In the genomic region with DNA sequence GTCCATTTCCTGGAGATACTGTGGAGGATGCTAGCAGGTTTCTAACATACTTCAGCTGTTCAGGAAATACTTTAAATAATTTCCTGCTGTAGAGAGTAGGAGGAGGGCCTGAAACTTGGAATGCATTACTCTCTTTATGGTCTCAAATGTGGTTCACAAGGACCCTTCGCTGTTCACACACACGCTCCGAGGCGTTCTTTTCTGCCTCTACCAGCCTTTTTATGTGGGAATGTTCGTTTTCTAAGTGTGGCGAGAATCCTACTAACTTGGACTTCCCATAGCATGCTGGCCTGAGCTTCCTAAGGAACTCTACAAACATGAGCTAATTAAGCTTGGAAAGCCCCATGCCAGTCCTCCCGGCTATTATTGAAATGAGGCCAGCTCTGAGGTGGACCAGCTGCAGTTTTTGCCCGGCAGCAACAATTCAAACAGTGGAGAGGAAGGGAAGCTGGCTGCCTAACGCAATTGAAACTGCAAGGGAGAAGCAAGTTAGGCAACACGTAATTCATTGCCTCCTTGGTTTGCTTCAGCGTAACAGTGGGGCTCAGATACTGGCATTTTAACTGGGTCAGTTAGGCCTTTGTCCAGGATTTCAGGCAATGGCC, we compare ENCODE assay signal across 13 cellular contexts. TPM values are rescaled to one million over a fixed set of nuclear protein-coding genes. Genes with fewer than 3 reads are reported as not detected.
DNase-seq lines count a peak whose midpoint lies in the region; ATAC-seq and TF ChIP-seq lines count a peak whose summit lies in the region.
"Had no signal": no experiment of that assay in that cellular context is flagged by ENCODE, and none has a peak within 500 bp of the region (broad histone marks: within the 10 kb centered on the region; RNA-seq: fewer than 3 reads in every experiment).

No MANE protein-coding gene starts in this region.

- no peak overlapping the region for H2AFZ ChIP-seq in GM23338

- H3K4me3 ChIP-seq in SK-N-MC (peak overlapping the region; percentile 78), gastroesophageal sphincter (no peak overlapping the region), GM23338 (no peak overlapping the region)
- H3K4me3 ChIP-seq: dorsolateral prefrontal cortex, HAP-1, K562 had no signal

- H3K27ac ChIP-seq in SK-N-MC, result peak overlapping the region; percentile 99
- peak overlapping the region; percentile 16 to 71 (median 60) for H3K27ac ChIP-seq in gastroesophageal sphincter
- no peak overlapping the region for H3K27ac ChIP-seq in GM23338 (ENCODE audit: low read depth)
- H3K27ac ChIP-seq: neutrophil had no signal

- H3K4me2 ChIP-seq in GM23338, result no peak overlapping the region

- no peak for TF ChIP-seq EP300 in gastroesophageal sphincter (IDR thresholded peaks at IDR 0.05)

- no peaks in the 10 kb centered on the region for H4K20me1 ChIP-seq in GM23338 (replicated peaks; ENCODE audit: insufficient read depth)

- H3K27me3 Mint-ChIP-seq in GM23338 (ENCODE audit: insufficient read depth, low read depth, poor library complexity), result no peaks in the 10 kb centered on the region
- H3K27me3 Mint-ChIP-seq in activated T-helper 2 cell treated with anti-CD3 and anti-CD28 coated beads, Interferon-gamma antibody, Interleukin-2, Interleukin-4, amounts not matched to agents 10 μg/mL and 5 μg/mL and 100 μg/mL, durations not matched to agents 14 hours and 24 hours and 36 hours (ENCODE audit: low read depth), result peaks cover 9% of the 10 kb centered on the region
- H3K27me3 Mint-ChIP-seq: stimulated activated naive CD8-positive, alpha-beta T cell treated with anti-CD3 and anti-CD28 coated beads, Interleukin-15, Interleukin-2, amounts not matched to agents 100 ng/mL and 50 ng/mL, for 24 hours had no signal

- no peaks in the 10 kb centered on the region for H3F3A ChIP-seq in GM23338 (replicated peaks; ENCODE audit: low read depth)

- no peak for TF ChIP-seq CTCF in gastroesophageal sphincter (IDR thresholded peaks at IDR 0.05)
- no peak for TF ChIP-seq CTCF in GM23338 (conservative IDR thresholded peaks at IDR 0.05; ENCODE audit: low read depth in 2 of 2)

- H3K9me3 ChIP-seq in SK-N-MC (ENCODE audit: low read depth, low read length) (no peaks in the 10 kb centered on the region), gastroesophageal sphincter (no peaks in the 10 kb centered on the region)
- H3K9me3 ChIP-seq: HAP-1, neutrophil had no signal

- no peak overlapping the region; the same call in 1 of the 2 replicates for H3K27ac Mint-ChIP-seq in GM23338
- H3K27ac Mint-ChIP-seq in activated T-helper 2 cell treated with anti-CD3 and anti-CD28 coated beads, Interferon-gamma antibody, Interleukin-2, Interleukin-4, amounts not matched to agents 10 μg/mL and 5 μg/mL and 100 μg/mL, durations not matched to agents 14 hours and 24 hours and 36 hours, result no peak overlapping the region
- H3K27ac Mint-ChIP-seq: stimulated activated naive CD8-positive, alpha-beta T cell treated with anti-CD3 and anti-CD28 coated beads, Interleukin-15, Interleukin-2, amounts not matched to agents 100 ng/mL and 50 ng/mL, for 24 hours had no signal

- no peaks in the 10 kb centered on the region for H3K36me3 ChIP-seq in SK-N-MC (ENCODE audit: insufficient read depth, low read length)
- H3K36me3 ChIP-seq in gastroesophageal sphincter, result no peaks in the 10 kb centered on the region
- H3K36me3 ChIP-seq in GM23338 (ENCODE audit: insufficient read depth), result no peaks in the 10 kb centered on the region
- H3K36me3 ChIP-seq: HAP-1, neutrophil had no signal

- no peaks in the 10 kb centered on the region for H3K27me3 ChIP-seq in gastroesophageal sphincter
- H3K27me3 ChIP-seq in GM23338 (ENCODE audit: insufficient read depth), result no peaks in the 10 kb centered on the region
- H3K27me3 ChIP-seq: dorsolateral prefrontal cortex, neutrophil had no signal

- TF ChIP-seq POLR2A in gastroesophageal sphincter (IDR thresholded peaks at IDR 0.05), result no peak

- intact Hi-C loops in activated T-helper 2 cell treated with anti-CD3 and anti-CD28 coated beads, Interferon-gamma antibody, Interleukin-2, Interleukin-4, amounts not matched to agents 10 μg/mL and 5 μg/mL and 100 μg/mL, durations not matched to agents 14 hours and 24 hours and 36 hours (cut with micrococcal nuclease), result no loop called here

- H3K36me3 Mint-ChIP-seq in GM23338 (ENCODE audit: low read depth), result peaks cover 5% of the 10 kb centered on the region; the same call in 1 of the 3 replicates
- peaks cover 2% of the 10 kb centered on the region for H3K36me3 Mint-ChIP-seq in activated T-helper 2 cell treated with anti-CD3 and anti-CD28 coated beads, Interferon-gamma antibody, Interleukin-2, Interleukin-4, amounts not matched to agents 10 μg/mL and 5 μg/mL and 100 μg/mL, durations not matched to agents 14 hours and 24 hours and 36 hours (ENCODE audit: low read depth)

- H3K4me1 Mint-ChIP-seq in GM23338, result no peaks in the 10 kb centered on the region
- peaks cover 13% of the 10 kb centered on the region for H3K4me1 Mint-ChIP-seq in activated T-helper 2 cell treated with anti-CD3 and anti-CD28 coated beads, Interferon-gamma antibody, Interleukin-2, Interleukin-4, amounts not matched to agents 10 μg/mL and 5 μg/mL and 100 μg/mL, durations not matched to agents 14 hours and 24 hours and 36 hours (ENCODE audit: low read depth)

- WGBS in gastroesophageal sphincter (ENCODE audit: low coverage in 1 of 2), 2 donors, result 36 to 46% methylated on average over 8 to 10 of the region's 11 CpGs

- peaks cover 3% of the 10 kb centered on the region; the same call in 2 of the 3 replicates for H3K9me3 Mint-ChIP-seq in GM23338
- no peaks in the 10 kb centered on the region for H3K9me3 Mint-ChIP-seq in activated T-helper 2 cell treated with anti-CD3 and anti-CD28 coated beads, Interferon-gamma antibody, Interleukin-2, Interleukin-4, amounts not matched to agents 10 μg/mL and 5 μg/mL and 100 μg/mL, durations not matched to agents 14 hours and 24 hours and 36 hours
- H3K9me3 Mint-ChIP-seq: stimulated activated naive CD8-positive, alpha-beta T cell treated with anti-CD3 and anti-CD28 coated beads, Interleukin-15, Interleukin-2, amounts not matched to agents 100 ng/mL and 50 ng/mL, for 24 hours had no signal

- no peaks in the 10 kb centered on the region for H3K79me2 ChIP-seq in GM23338 (replicated peaks; ENCODE audit: insufficient read depth)

- H3K4me3 Mint-ChIP-seq in GM23338, result no peak overlapping the region
- H3K4me3 Mint-ChIP-seq in activated T-helper 2 cell treated with anti-CD3 and anti-CD28 coated beads, Interferon-gamma antibody, Interleukin-2, Interleukin-4, amounts not matched to agents 10 μg/mL and 5 μg/mL and 100 μg/mL, durations not matched to agents 14 hours and 24 hours and 36 hours (ENCODE audit: low read depth), result no peak overlapping the region
- H3K4me3 Mint-ChIP-seq: stimulated activated naive CD8-positive, alpha-beta T cell treated with anti-CD3 and anti-CD28 coated beads, Interleukin-15, Interleukin-2, amounts not matched to agents 100 ng/mL and 50 ng/mL, for 24 hours had no signal

- H3K4me1 ChIP-seq in gastroesophageal sphincter (peaks cover 0 to 10% (median 4%) of the 10 kb centered on the region in 3 donors), GM23338 (ENCODE audit: insufficient read depth) (no peaks in the 10 kb centered on the region)
- H3K4me1 ChIP-seq: HAP-1 had no signal

- ATAC-seq in gastroesophageal sphincter (peak; percentile 66), GM21529 (IDR thresholded peaks at IDR 0.05; ENCODE audit: unreplicated experiment) (no peak), GM23338 (no peak)

- H3K9me2 ChIP-seq in GM23338 (ENCODE audit: insufficient read depth), result no peaks in the 10 kb centered on the region

- peak overlapping the region; percentile 67 for H3K9ac ChIP-seq in SK-N-MC (ENCODE audit: insufficient read length)

- peak; percentile 27 for DNase-seq in ELF-1 (ENCODE audit: low read depth, low spot score)
- DNase-seq in SK-N-MC (ENCODE audit: low read depth, low spot score), result peak; percentile 40
- DNase-seq in putamen (ENCODE audit: low spot score), result peak; percentile 51
- DNase-seq in NK-92 treated with Interleukin-12 subunit alpha and Interleukin-12 subunit beta, amount 100 ng/mL, for 24 hours (lab: John Stamatoyannopoulos, UW), result no peak
- DNase-seq in GM23338 (ENCODE audit: low spot score), result no peak
- DNase-seq in activated T-helper 2 cell treated with anti-CD3 and anti-CD28 coated beads, Interferon-gamma antibody, Interleukin-2, Interleukin-4, amounts not matched to agents 10 μg/mL and 5 μg/mL and 100 μg/mL, durations not matched to agents 14 hours and 24 hours and 36 hours (ENCODE audit: low spot score), result no peak

TF ChIP-seq in GM23338, 12 proteins besides CTCF, POLR2A, EP300 and RAD21:
- TF ChIP-seq ZNF331 (CRISPR knock-in tag; IDR thresholded peaks at IDR 0.05; ENCODE audit: low read depth) (no peak), CREB1 (CRISPR knock-in tag; IDR thresholded peaks at IDR 0.05; ENCODE audit: low read depth) (no peak), POLR2AphosphoS5 (IDR thresholded peaks at IDR 0.05; ENCODE audit: low read depth) (no peak)
- TF ChIP-seq, protein P1, sequence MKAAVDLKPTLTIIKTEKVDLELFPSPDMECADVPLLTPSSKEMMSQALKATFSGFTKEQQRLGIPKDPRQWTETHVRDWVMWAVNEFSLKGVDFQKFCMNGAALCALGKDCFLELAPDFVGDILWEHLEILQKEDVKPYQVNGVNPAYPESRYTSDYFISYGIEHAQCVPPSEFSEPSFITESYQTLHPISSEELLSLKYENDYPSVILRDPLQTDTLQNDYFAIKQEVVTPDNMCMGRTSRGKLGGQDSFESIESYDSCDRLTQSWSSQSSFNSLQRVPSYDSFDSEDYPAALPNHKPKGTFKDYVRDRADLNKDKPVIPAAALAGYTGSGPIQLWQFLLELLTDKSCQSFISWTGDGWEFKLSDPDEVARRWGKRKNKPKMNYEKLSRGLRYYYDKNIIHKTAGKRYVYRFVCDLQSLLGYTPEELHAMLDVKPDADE (IDR thresholded peaks at IDR 0.05), result no peak

RNA-seq across cellular contexts. Expression of a gene that starts 18.9 kb away (rescaled TPM):
- 10 to 100 TPM; 15.7 to 34.7 (median 21.0) TPM for total RNA-seq in gastroesophageal sphincter
- 442 and 468 TPM in 2 replicates for total RNA-seq in GM23338 (2014; rRNA removed; shearing (Covaris generic))
- polyA plus RNA-seq in GM23338 (2016; fragmentation: Nextera tagmentation; extraction: Ambion mirVana), result 364 and 375 TPM in 2 replicates
- 247 and 255 TPM in 2 replicates for total RNA-seq in activated T-helper 2 cell treated with anti-CD3 and anti-CD28 coated beads, Interferon-gamma antibody, Interleukin-2, Interleukin-4, amounts not matched to agents 10 μg/mL and 5 μg/mL and 100 μg/mL, durations not matched to agents 14 hours and 24 hours and 36 hours

RNA-seq across cellular contexts. Expression of a gene that starts 58.1 kb away (rescaled TPM):
- 10 to 100 TPM in 1 of 4 donors, 1 to 10 TPM in 3; 5.3 to 17.8 (median 7.3) TPM for total RNA-seq in gastroesophageal sphincter
- 30.9 and 42.3 TPM in 2 replicates for total RNA-seq in GM23338 (2014; rRNA removed; shearing (Covaris generic))
- 35.0 and 35.8 TPM in 2 replicates for polyA plus RNA-seq in GM23338 (2016; fragmentation: Nextera tagmentation; extraction: Ambion mirVana)
- total RNA-seq in activated T-helper 2 cell treated with anti-CD3 and anti-CD28 coated beads, Interferon-gamma antibody, Interleukin-2, Interleukin-4, amounts not matched to agents 10 μg/mL and 5 μg/mL and 100 μg/mL, durations not matched to agents 14 hours and 24 hours and 36 hours, result 22.7 and 23.0 TPM in 2 replicates

Comparison
In these comparisons a context has a peak if more than half of its experiments do, and no peak if none do; other contexts are left out.
1. DNase-seq: peak in ELF-1 (single experiment), SK-N-MC (single experiment) and putamen (single experiment); none in NK-92 treated with Interleukin-12 subunit alpha and Interleukin-12 subunit beta, amount 100 ng/mL, for 24 hours (single experiment), GM23338 (single experiment) and activated T-helper 2 cell treated with anti-CD3 and anti-CD28 coated beads, Interferon-gamma antibody, Interleukin-2, Interleukin-4, amounts not matched to agents 10 μg/mL and 5 μg/mL and 100 μg/mL, durations not matched to agents 14 hours and 24 hours and 36 hours (single experiment).